In the genomic region with DNA sequence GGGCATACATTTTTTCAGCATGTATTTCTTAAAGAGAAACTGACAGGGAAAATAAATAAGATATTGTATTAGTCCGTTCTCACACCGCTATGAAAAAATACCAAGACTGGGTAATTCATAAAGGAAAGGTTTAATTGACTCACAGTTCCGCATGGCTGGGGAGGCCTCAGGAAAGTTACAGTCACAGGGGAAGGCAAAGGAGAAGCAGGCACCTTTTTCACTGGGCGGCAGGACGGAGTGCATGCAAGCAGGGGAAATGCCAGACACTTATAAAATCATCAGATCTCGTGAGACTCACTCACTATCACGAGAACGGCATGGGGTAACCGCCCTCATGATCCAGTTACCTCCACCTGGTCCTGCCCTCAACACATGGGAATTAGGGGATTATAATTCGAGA, we compare ENCODE assay signal across 17 cellular contexts. TPM values are rescaled to one million over a fixed set of nuclear protein-coding genes. Genes with fewer than 3 reads are reported as not detected.
A peak's percentile ranks its signal among the peaks of the same experiment; 100 is the strongest.
DNase-seq lines count a peak whose midpoint lies in the region; ATAC-seq, FAIRE-seq and TF ChIP-seq lines count a peak whose summit lies in the region.
"Had no signal": no experiment of that assay in that cellular context is flagged by ENCODE, and none has a peak within 500 bp of the region (broad histone marks: within the 10 kb centered on the region; RNA-seq: fewer than 3 reads in every experiment).

No MANE protein-coding gene starts in this region.

- intact Hi-C loops in HepG2 (cut with micrococcal nuclease; ENCODE audit: unreplicated experiment): no loop called here
- intact Hi-C loops in OCI-LY7 (cut with micrococcal nuclease; ENCODE audit: unreplicated experiment): no loop called here
- intact Hi-C loops in A673 (cut with micrococcal nuclease; ENCODE audit: unreplicated experiment): no loop called here

- DNase-seq in HepG2 (ENCODE audit: low spot score) (no peak), OCI-LY7 (ENCODE audit: low spot score) (peak; percentile 5), left kidney (ENCODE audit: low read depth, low spot score) (peak; percentile 40), GM19240 (ENCODE audit: insufficient read length, low spot score) (no peak), A673 (ENCODE audit: low spot score) (no peak), activated gamma-delta T cell treated with Interleukin-2 at 50 U/mL for 16 hours (no peak)
- DNase-seq: activated CD8-positive, alpha-beta T cell treated with anti-CD3 and anti-CD28 coated beads, Interleukin-2, amount 10 ng/mL, durations not matched to agents 7 days and 5 days; activated effector memory CD4-positive, alpha-beta T cell treated with Interleukin-2 at 50 U/mL for 16 hours; CD8-positive, alpha-beta memory T cell; colonic mucosa; EL; NCI-H82; Right ventricle myocardium superior had no signal

- H3K9ac ChIP-seq in liver (ENCODE audit: low read depth in 1 of 2, low read length in 2 of 2) (no peak overlapping the region), HepG2 (ENCODE audit: insufficient read depth, low read depth, low read length) (no peak overlapping the region)

- H3K9me2 ChIP-seq in OCI-LY7 (ENCODE audit: insufficient read depth, low read length): no peaks in the 10 kb centered on the region

- no peak overlapping the region for H2AFZ ChIP-seq in HepG2 (ENCODE audit: low read length)
- H2AFZ ChIP-seq in OCI-LY7 (ENCODE audit: low read length): no peak overlapping the region

- CTCF ChIA-PET in HepG2 (lab: Yijun Ruan, JAX; ENCODE audit: low intra/inter-chr PET ratio, low total read pairs) (no interaction called here), OCI-LY7 (lab: Charles Lee; ENCODE audit: unreplicated experiment) (no interaction called here), A673 (lab: Charles Lee) (no interaction called here)

- H3K27me3 ChIP-seq in liver (ENCODE audit: control insufficient read depth in 4 of 4, insufficient read depth in 4 of 4, low read length in 3 of 4): no peaks in the 10 kb centered on the region
- no peaks in the 10 kb centered on the region for H3K27me3 ChIP-seq in HepG2 (ENCODE audit: control insufficient read depth in 1 of 2, insufficient read depth in 2 of 2, low read length in 2 of 2)
- H3K27me3 ChIP-seq in A673 (replicated peaks; ENCODE audit: insufficient read depth, low read depth, low read length, poor library complexity): no peaks in the 10 kb centered on the region
- H3K27me3 ChIP-seq: colonic mucosa had no signal

- no peaks in the 10 kb centered on the region; the same call in 1 of the 2 replicates for H4K20me1 ChIP-seq in HepG2 (ENCODE audit: insufficient read depth, low read length)
- no peaks in the 10 kb centered on the region for H4K20me1 ChIP-seq in OCI-LY7 (ENCODE audit: insufficient read depth, low read length)

- no peak for TF ChIP-seq CTCF in liver (IDR thresholded peaks at IDR 0.05; ENCODE audit: low read depth, low read length, missing input control)
- TF ChIP-seq CTCF in HepG2 (CRISPR knock-in tag; IDR thresholded peaks at IDR 0.05): no peak
- no peak for TF ChIP-seq CTCF in OCI-LY7 (conservative IDR thresholded peaks at IDR 0.05; ENCODE audit: low read length)
- no peak for TF ChIP-seq CTCF in A673 (conservative IDR thresholded peaks at IDR 0.05; ENCODE audit: low read depth, low read length)

- ATAC-seq in HepG2: no peak
- ATAC-seq in HG03025 (IDR thresholded peaks at IDR 0.05; ENCODE audit: low FRiP score, unreplicated experiment): no peak
- ATAC-seq: activated CD8-positive, alpha-beta T cell treated with anti-CD3 and anti-CD28 coated beads, Interleukin-2, amount 10 ng/mL, durations not matched to agents 7 days and 5 days had no signal

- no peak overlapping the region for H3K4me2 ChIP-seq in HepG2 (ENCODE audit: low read depth, low read length)
- H3K4me2 ChIP-seq in OCI-LY7 (ENCODE audit: low read length): no peak overlapping the region

- no peak for TF ChIP-seq RAD21 in liver (IDR thresholded peaks at IDR 0.05)
- TF ChIP-seq RAD21 in HepG2 (CRISPR knock-in tag; IDR thresholded peaks at IDR 0.05): no peak

- H3K9me3 ChIP-seq in liver (ENCODE audit: control insufficient read depth in 4 of 4, low read length in 3 of 4) (no peaks in the 10 kb centered on the region), HepG2 (ENCODE audit: low read length) (no peaks in the 10 kb centered on the region), OCI-LY7 (ENCODE audit: low read length) (no peaks in the 10 kb centered on the region), A673 (ENCODE audit: low read depth, low read length, poor library complexity, severe bottlenecking) (no peaks in the 10 kb centered on the region)
- H3K9me3 ChIP-seq: colonic mucosa had no signal

- WGBS in liver: 92% methylated on average over 10 of the region's 10 CpGs
- WGBS in HepG2 (ENCODE audit: low lambda C conversion rate): 99% methylated on average over 10 of the region's 10 CpGs

- H3K4me1 ChIP-seq in liver (ENCODE audit: control insufficient read depth in 4 of 4, insufficient read depth in 4 of 4, low read length in 3 of 4) (no peaks in the 10 kb centered on the region), HepG2 (ENCODE audit: insufficient read depth, low read length) (peaks cover 18% of the 10 kb centered on the region), OCI-LY7 (ENCODE audit: insufficient read depth, low read length, poor library complexity, severe bottlenecking) (no peaks in the 10 kb centered on the region), A673 (ENCODE audit: insufficient read depth, low read length, poor library complexity, severe bottlenecking) (no peaks in the 10 kb centered on the region)
- H3K4me1 ChIP-seq: colonic mucosa had no signal

- H3K4me3 ChIP-seq in liver (ENCODE audit: low read depth in 1 of 3, low read length in 3 of 3) (no peak overlapping the region), HepG2 (replicated peaks in 1 of 3; ENCODE audit: insufficient read depth in 1 of 3, low read depth in 2 of 3, low read length in 3 of 3) (no peak overlapping the region), OCI-LY7 (ENCODE audit: low read depth, low read length, poor library complexity, severe bottlenecking) (no peak overlapping the region), A673 (ENCODE audit: low read depth, low read length, poor library complexity, severe bottlenecking) (no peak overlapping the region)
- H3K4me3 ChIP-seq: colonic mucosa had no signal

- H3K27ac ChIP-seq in liver (ENCODE audit: low read depth in 1 of 2, low read length in 2 of 2) (no peak overlapping the region), HepG2 (ENCODE audit: extremely low read length, insufficient read depth, low read length) (no peak overlapping the region), OCI-LY7 (ENCODE audit: low read depth, low read length, poor library complexity, severe bottlenecking) (no peak overlapping the region), A673 (ENCODE audit: low read depth, low read length, poor library complexity, severe bottlenecking) (no peak overlapping the region)
- H3K27ac ChIP-seq: colonic mucosa had no signal

- TF ChIP-seq POLR2A in HepG2 (IDR thresholded peaks at IDR 0.05; ENCODE audit: insufficient read depth in 1 of 2, low read depth in 2 of 2, low read length in 2 of 2): no peak

- BruUV-seq in HepG2 (replicated peaks; lab: Mats Ljungman, UMichigan) (no TSS peak), OCI-LY7 (replicated peaks; lab: Mats Ljungman, UMichigan) (no TSS peak), A673 (replicated peaks; lab: Mats Ljungman, UMichigan) (no TSS peak)

- FAIRE-seq in HepG2 (lab: Jason Lieb, UNC): no peak
- FAIRE-seq: keratinocyte, TTC549 had no signal

- POLR2A ChIA-PET in HepG2 (lab: Yijun Ruan, JAX) (no interaction called here), OCI-LY7 (lab: Charles Lee) (interaction anchor here (0.6 kb wide), 1 partner anchor 25 kb away, joined by 4 read pairs; no protein-coding TSS in a partner anchor), A673 (lab: Charles Lee; ENCODE audit: low non-redundant PET) (no interaction called here)

- TF ChIP-seq EP300 in HepG2 (IDR thresholded peaks at IDR 0.05; ENCODE audit: low read depth in 2 of 2, low read length in 2 of 2) (no peak), HepG2 (CRISPR knock-in tag; IDR thresholded peaks at IDR 0.05; ENCODE audit: borderline replicate concordance) (no peak)

- in situ Hi-C loops in HepG2 (cut with HindIII; ENCODE audit: extremely low pct_ligation_motif_present, low pct_unique_long_range_greater_than_20kb): no loop called here

- peaks cover 0 to 8% (median 3%) of the 10 kb centered on the region in 4 donors for H3K36me3 ChIP-seq in liver (ENCODE audit: control insufficient read depth in 4 of 4, insufficient read depth in 3 of 4, low read depth in 1 of 4, low read length in 3 of 4)
- H3K36me3 ChIP-seq in HepG2 (replicated peaks in 1 of 2; ENCODE audit: control insufficient read depth in 1 of 2, insufficient read depth in 2 of 2, low read length in 2 of 2): peaks cover 6 to 24% of the 10 kb centered on the region in 2 experiments; a peak in 4 of 5 replicates
- peaks cover 14% of the 10 kb centered on the region for H3K36me3 ChIP-seq in OCI-LY7 (ENCODE audit: insufficient read depth, low read length)
- H3K36me3 ChIP-seq in A673 (ENCODE audit: insufficient read depth, low read length, poor library complexity, severe bottlenecking): peaks cover under 1% of the 10 kb centered on the region
- H3K36me3 ChIP-seq: colonic mucosa had no signal

- H3K79me2 ChIP-seq in HepG2 (ENCODE audit: insufficient read depth, low read length): peaks cover 2% of the 10 kb centered on the region
- peaks cover 3% of the 10 kb centered on the region; the same call in 1 of the 2 replicates for H3K79me2 ChIP-seq in OCI-LY7 (ENCODE audit: insufficient read depth, low read depth, low read length)

RNA-seq across cellular contexts. Expression of gene PPFIA1, which starts 44.2 kb away (rescaled TPM):
- total RNA-seq in liver (10 to 100 TPM; 15.5 to 39.6 TPM), HepG2 (2016; rRNA removed; fragmentation: Illumina TruSeq; extraction: Trizol) (27.3 and 29.9 TPM in 2 replicates), OCI-LY7 (2022) (53.9 and 54.4 TPM in 2 replicates), A673 (2021) (104 and 113 TPM in 2 replicates)
- polyA plus RNA-seq in liver (10 to 100 TPM in 1 of 2 donors, 1 to 10 TPM in 1; 9.9 to 13.5 TPM), HepG2 (2011; rRNA removed) (45.2 and 48.0 TPM in 2 replicates)
- total RNA-seq in HepG2 (2016; cell fraction: cytosol; rRNA removed; fragmentation: Illumina TruSeq; extraction: Trizol; ENCODE audit: low read depth): 68.7 and 75.4 TPM in 2 replicates
- total RNA-seq in HepG2 (2016; cell fraction: insoluble cytoplasmic fraction; rRNA removed; fragmentation: Illumina TruSeq; extraction: Trizol): 26.9 and 30.3 TPM in 2 replicates
- 22.7 and 22.8 TPM in 2 replicates for total RNA-seq in HepG2 (2016; cell fraction: membrane; rRNA removed; fragmentation: Illumina TruSeq; extraction: Trizol)
- total RNA-seq in HepG2 (2016; cell fraction: nucleus; rRNA removed; fragmentation: Illumina TruSeq; extraction: Trizol): 29.3 and 30.4 TPM in 2 replicates
- 32.6 and 45.4 TPM in 2 replicates for polyA plus RNA-seq in HepG2 (2011; cell fraction: cytosol; rRNA removed)
- polyA plus RNA-seq in HepG2 (2011; cell fraction: nucleus; rRNA removed): 60.5 and 68.2 TPM in 2 replicates
- 18.1 and 18.8 TPM in 2 replicates for polyA plus RNA-seq in HepG2 (2012)
- 1.4 and 2.3 TPM in 2 replicates for polyA plus RNA-seq in HepG2 (2016; cell fraction: cytosol; fragmentation: Illumina TruSeq; extraction: Trizol; ENCODE audit: low read depth)
- polyA plus RNA-seq in HepG2 (2016; cell fraction: insoluble cytoplasmic fraction; fragmentation: Illumina TruSeq; extraction: Trizol; ENCODE audit: low read depth): 18.5 and 22.6 TPM in 2 replicates
- 5.3 and 7.1 TPM in 2 replicates for polyA plus RNA-seq in HepG2 (2016; cell fraction: membrane; fragmentation: Illumina TruSeq; extraction: Trizol; ENCODE audit: low read depth)
- polyA plus RNA-seq in HepG2 (2016; cell fraction: nucleus; fragmentation: Illumina TruSeq; extraction: Trizol; ENCODE audit: insufficient read depth, low read depth): 38.7 and 39.4 TPM in 2 replicates
- polyA minus RNA-seq in HepG2 (2011; rRNA and poly(A)+ RNA removed; ENCODE audit: low replicate concordance): 94.3 and 206 TPM in 2 replicates
- polyA minus RNA-seq in HepG2 (2011; cell fraction: cytosol; rRNA and poly(A)+ RNA removed): 31.2 and 40.4 TPM in 2 replicates
- 59.9 and 69.0 TPM in 2 replicates for polyA minus RNA-seq in HepG2 (2011; cell fraction: nucleus; rRNA and poly(A)+ RNA removed)
- total RNA-seq in OCI-LY7 (2014; rRNA removed; shearing (Covaris generic)): 30.9 and 34.6 TPM in 2 replicates

Comparison
In these comparisons a context has a peak if more than half of its experiments do, and no peak if none do; other contexts are left out.
1. DNase-seq: peak in OCI-LY7 (single experiment) and left kidney (single experiment); none in HepG2 (single experiment), GM19240 (single experiment), A673 (single experiment) and activated gamma-delta T cell treated with Interleukin-2 at 50 U/mL for 16 hours (single experiment).